ENCODE assay signal across 1 cellular context in the genomic region with DNA sequence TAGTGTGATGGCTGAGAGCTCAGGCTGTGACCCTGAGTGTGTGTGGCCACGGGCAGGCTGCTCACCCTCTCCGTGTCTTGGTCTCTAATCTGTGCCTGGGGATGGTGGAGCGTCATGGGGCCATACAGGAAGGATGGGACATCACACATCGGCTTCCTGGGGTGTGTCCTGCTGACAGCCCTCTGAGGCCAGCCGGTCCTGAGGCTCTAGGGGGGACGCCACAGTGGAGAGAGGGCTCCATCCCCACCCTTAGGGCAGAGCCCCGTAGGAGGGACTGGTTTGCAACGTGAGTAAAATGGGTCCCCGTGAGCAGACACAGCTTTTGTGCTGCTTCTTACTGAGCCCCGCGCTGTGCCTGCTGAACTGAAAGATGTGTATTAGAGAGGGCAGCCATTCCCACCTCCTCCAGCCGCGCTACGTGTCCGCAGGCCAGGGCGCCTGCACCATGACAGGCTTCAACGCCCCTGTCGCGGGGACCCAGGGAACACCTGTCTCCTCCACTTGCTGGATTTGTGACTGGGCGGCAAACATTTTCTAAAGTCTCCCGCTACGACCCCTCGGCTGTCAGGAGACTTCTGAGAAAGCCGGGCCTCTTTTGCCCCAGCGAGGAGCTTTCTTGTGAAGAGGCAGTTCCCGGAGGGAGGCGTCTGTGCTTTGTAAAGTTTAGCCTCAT.
TF ChIP-seq lines count a peak whose summit lies in the region.

No MANE protein-coding gene starts in this region.

TF ChIP-seq in H1, 55 proteins besides CTCF, POLR2A, EP300 and RAD21:
- no peak for TF ChIP-seq ZNF274 (IDR thresholded peaks at IDR 0.05; ENCODE audit: borderline replicate concordance, extremely low read depth, low read length)
- no peak for TF ChIP-seq TCF12 (IDR thresholded peaks at IDR 0.05; ENCODE audit: low read depth, low read length)
- TF ChIP-seq KDM4A (IDR thresholded peaks at IDR 0.05; ENCODE audit: low read depth, low read length, severe bottlenecking), result no peak
- TF ChIP-seq SAP30 (IDR thresholded peaks at IDR 0.05; ENCODE audit: insufficient read depth, insufficient replicate concordance, low read length), result no peak
- TF ChIP-seq, protein P1, sequence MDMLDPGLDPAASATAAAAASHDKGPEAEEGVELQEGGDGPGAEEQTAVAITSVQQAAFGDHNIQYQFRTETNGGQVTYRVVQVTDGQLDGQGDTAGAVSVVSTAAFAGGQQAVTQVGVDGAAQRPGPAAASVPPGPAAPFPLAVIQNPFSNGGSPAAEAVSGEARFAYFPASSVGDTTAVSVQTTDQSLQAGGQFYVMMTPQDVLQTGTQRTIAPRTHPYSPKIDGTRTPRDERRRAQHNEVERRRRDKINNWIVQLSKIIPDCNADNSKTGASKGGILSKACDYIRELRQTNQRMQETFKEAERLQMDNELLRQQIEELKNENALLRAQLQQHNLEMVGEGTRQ (IDR thresholded peaks at IDR 0.05; ENCODE audit: low read length), result no peak
- TF ChIP-seq CHD7 (IDR thresholded peaks at IDR 0.05; ENCODE audit: insufficient replicate concordance, low read length), result no peak
- TF ChIP-seq TAF1 (IDR thresholded peaks at IDR 0.05; ENCODE audit: low read depth, low read length), result no peak
- no peak for TF ChIP-seq ATF3 (IDR thresholded peaks at IDR 0.05; ENCODE audit: insufficient read depth, low read depth, low read length)
- TF ChIP-seq SP1 (IDR thresholded peaks at IDR 0.05; ENCODE audit: low read depth, low read length), result no peak
- TF ChIP-seq SP2 (IDR thresholded peaks at IDR 0.05; ENCODE audit: low read length), result no peak
TF ChIP-seq in H1: peak in this region for 0.
